9 cellular contexts compared by ENCODE assay signal in the genomic region with DNA sequence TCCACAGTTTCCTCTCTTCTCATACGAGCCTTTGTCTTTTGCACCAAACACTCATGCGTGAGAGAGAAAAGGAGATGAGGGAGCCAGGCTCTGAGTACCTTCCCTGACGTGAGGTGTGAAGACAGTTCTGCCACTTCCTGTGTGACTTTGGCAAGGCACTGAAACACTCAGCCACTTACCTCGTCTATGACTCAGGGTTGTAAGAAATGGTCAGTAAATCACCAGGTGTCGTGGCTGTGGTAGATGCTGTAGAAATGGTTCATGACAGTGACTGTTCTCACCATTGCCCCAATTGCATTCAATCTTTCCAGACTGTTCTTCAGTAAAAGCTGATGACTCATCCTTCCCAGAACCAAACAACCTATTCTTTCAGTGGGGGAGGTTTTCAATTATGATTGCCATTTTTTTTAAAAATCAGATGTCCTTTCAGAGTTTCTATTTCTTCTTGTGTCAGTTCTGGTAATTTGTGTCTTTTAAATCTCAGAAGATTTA. TPM values are rescaled to one million over a fixed set of nuclear protein-coding genes. Genes with fewer than 3 reads are reported as not detected.
DNase-seq lines count a peak whose midpoint lies in the region; ATAC-seq and TF ChIP-seq lines count a peak whose summit lies in the region.
"Had no signal": no experiment of that assay in that cellular context is flagged by ENCODE, and none has a peak within 500 bp of the region (broad histone marks: within the 10 kb centered on the region; RNA-seq: fewer than 3 reads in every experiment).

No MANE protein-coding gene starts in this region.

- H3K27me3 ChIP-seq in mesenchymal stem cell (ENCODE audit: control insufficient read depth in 1 of 2, insufficient read depth in 1 of 2, low read length in 2 of 2): peaks cover 0 to 32% of the 10 kb centered on the region in 2 experiments

- peaks cover 18% of the 10 kb centered on the region for H3K9me3 ChIP-seq in mesenchymal stem cell (ENCODE audit: control insufficient read depth, low read length)

- intact Hi-C loops in activated CD4-positive, alpha-beta T cell treated with anti-CD3 and anti-CD28 coated beads, Interleukin-2, amount 10 ng/mL, durations not matched to agents 24 days and 14 days (cut with micrococcal nuclease): loop anchor here (1.0 kb wide), 1 partner anchor 71 kb away; no protein-coding TSS in a partner anchor

- ATAC-seq in HG03175 (IDR thresholded peaks at IDR 0.05; ENCODE audit: unreplicated experiment) (peak; percentile 99), HG03095 (IDR thresholded peaks at IDR 0.05; ENCODE audit: unreplicated experiment) (no peak)

- no peak overlapping the region for H3K4me3 ChIP-seq in mesenchymal stem cell (ENCODE audit: insufficient read depth in 1 of 2, low read depth in 1 of 2, low read length in 2 of 2)

- TF ChIP-seq CTCF in nephron progenitor cell (IDR thresholded peaks at IDR 0.05): no peak

- H3K9me3 Mint-ChIP-seq in activated CD4-positive, alpha-beta T cell treated with anti-CD3 and anti-CD28 coated beads, Interleukin-2, amount 10 ng/mL, durations not matched to agents 24 days and 14 days: peaks cover 24% of the 10 kb centered on the region
- H3K9me3 Mint-ChIP-seq in nephron progenitor cell: peaks cover 16% of the 10 kb centered on the region

- H3K18ac ChIP-seq in mesenchymal stem cell (ENCODE audit: low read depth in 1 of 2, low read length in 2 of 2): no peak overlapping the region

- no peak overlapping the region for H4K91ac ChIP-seq in mesenchymal stem cell (ENCODE audit: low read length)

- H3K14ac ChIP-seq in mesenchymal stem cell (ENCODE audit: low read length in 2 of 2): no peak overlapping the region

- H2BK15ac ChIP-seq in mesenchymal stem cell (ENCODE audit: low read depth, poor library complexity, severe bottlenecking): no peak overlapping the region

- H3K36me3 ChIP-seq in mesenchymal stem cell (ENCODE audit: control insufficient read depth in 1 of 2, insufficient read depth in 2 of 2, low read depth in 1 of 2, low read length in 2 of 2): no peaks in the 10 kb centered on the region

- no peak overlapping the region for H3K9ac ChIP-seq in mesenchymal stem cell (ENCODE audit: low read length)

- no peak overlapping the region for H3K4ac ChIP-seq in mesenchymal stem cell (ENCODE audit: low read depth in 1 of 2, low read length in 2 of 2)

- H3K27me3 Mint-ChIP-seq in activated CD4-positive, alpha-beta T cell treated with anti-CD3 and anti-CD28 coated beads, Interleukin-2, amount 10 ng/mL, durations not matched to agents 24 days and 14 days: no peaks in the 10 kb centered on the region
- peaks cover 35% of the 10 kb centered on the region for H3K27me3 Mint-ChIP-seq in nephron progenitor cell (ENCODE audit: low read depth, poor library complexity)

- H3K4me3 Mint-ChIP-seq in activated CD4-positive, alpha-beta T cell treated with anti-CD3 and anti-CD28 coated beads, Interleukin-2, amount 10 ng/mL, durations not matched to agents 24 days and 14 days: peak overlapping the region; percentile 16
- no peak overlapping the region for H3K4me3 Mint-ChIP-seq in nephron progenitor cell

- peak; percentile 5 for DNase-seq in GF-D8 (lab: John Stamatoyannopoulos, UW)
- peak; percentile 86 for DNase-seq in activated CD4-positive, alpha-beta T cell treated with anti-CD3 and anti-CD28 coated beads, Interleukin-2, amount 10 ng/mL, durations not matched to agents 24 days and 14 days
- peak; percentile 24 for DNase-seq in mesenchymal stem cell
- no peak for DNase-seq in putamen (ENCODE audit: low spot score)
- DNase-seq in iPS-NIHi7 (ENCODE audit: extremely low spot score): no peak
- DNase-seq in nephron progenitor cell: no peak
- DNase-seq: NCI-H1092 treated with DMSO at 0.1 percent for 48 hours had no signal

- no peak overlapping the region for H4K8ac ChIP-seq in mesenchymal stem cell (ENCODE audit: low read length)

- H3K79me1 ChIP-seq in mesenchymal stem cell (replicated peaks; ENCODE audit: low read length, poor library complexity, severe bottlenecking): no peaks in the 10 kb centered on the region

- H3K4me1 Mint-ChIP-seq in activated CD4-positive, alpha-beta T cell treated with anti-CD3 and anti-CD28 coated beads, Interleukin-2, amount 10 ng/mL, durations not matched to agents 24 days and 14 days: peaks cover 18% of the 10 kb centered on the region
- H3K4me1 Mint-ChIP-seq in nephron progenitor cell: no peaks in the 10 kb centered on the region

- 64% methylated on average over 4 of the region's 5 CpGs for WGBS in mesenchymal stem cell

- H3K4me1 ChIP-seq in mesenchymal stem cell (ENCODE audit: control insufficient read depth, insufficient read depth, low read depth, low read length): no peaks in the 10 kb centered on the region

- no peak overlapping the region for H3K27ac ChIP-seq in mesenchymal stem cell (ENCODE audit: low read length, poor library complexity, severe bottlenecking)

- H2AK5ac ChIP-seq in mesenchymal stem cell (ENCODE audit: low read length, severe bottlenecking): no peak overlapping the region

- H2BK12ac ChIP-seq in mesenchymal stem cell (ENCODE audit: low read length in 2 of 2): no peak overlapping the region

- no peak overlapping the region for H2BK5ac ChIP-seq in mesenchymal stem cell (ENCODE audit: low read depth, low read length, poor library complexity, severe bottlenecking)

- H3K23ac ChIP-seq in mesenchymal stem cell (ENCODE audit: low read length in 2 of 2): no peak overlapping the region

- H3K4me2 ChIP-seq in mesenchymal stem cell (ENCODE audit: low read length, poor library complexity, severe bottlenecking): no peak overlapping the region

- peaks cover 18% of the 10 kb centered on the region for H3K36me3 Mint-ChIP-seq in activated CD4-positive, alpha-beta T cell treated with anti-CD3 and anti-CD28 coated beads, Interleukin-2, amount 10 ng/mL, durations not matched to agents 24 days and 14 days (ENCODE audit: low read depth)
- no peaks in the 10 kb centered on the region for H3K36me3 Mint-ChIP-seq in nephron progenitor cell (ENCODE audit: low read depth)

- H2BK120ac ChIP-seq in mesenchymal stem cell (ENCODE audit: low read depth, low read length): no peak overlapping the region

- no peak overlapping the region for H2AFZ ChIP-seq in mesenchymal stem cell (ENCODE audit: low read depth, low read length)

- peak overlapping the region; percentile 75 for H3K27ac Mint-ChIP-seq in activated CD4-positive, alpha-beta T cell treated with anti-CD3 and anti-CD28 coated beads, Interleukin-2, amount 10 ng/mL, durations not matched to agents 24 days and 14 days
- H3K27ac Mint-ChIP-seq in nephron progenitor cell: no peak overlapping the region

RNA-seq across cellular contexts. Expression of a gene that starts 49.2 kb away (rescaled TPM):
- total RNA-seq in activated CD4-positive, alpha-beta T cell treated with anti-CD3 and anti-CD28 coated beads, Interleukin-2, amount 10 ng/mL, durations not matched to agents 24 days and 14 days: not detected in 2 replicates
- 0.03 TPM for polyA plus RNA-seq in mesenchymal stem cell (2013, experiment 1 of 2)
- polyA plus RNA-seq in mesenchymal stem cell (2013, experiment 2 of 2): 0.03 TPM

Comparison
In these comparisons a context has a peak if more than half of its experiments do, and no peak if none do; other contexts are left out.
1. DNase-seq: peak in GF-D8 (single experiment), activated CD4-positive, alpha-beta T cell treated with anti-CD3 and anti-CD28 coated beads, Interleukin-2, amount 10 ng/mL, durations not matched to agents 24 days and 14 days (single experiment) and mesenchymal stem cell (single experiment); none in putamen (single experiment), iPS-NIHi7 (single experiment) and nephron progenitor cell (single experiment).